8 cellular contexts compared by ENCODE assay signal in genomic region chr20:45470262-45470931, GRCh38. TPM values are rescaled to one million over a fixed set of nuclear protein-coding genes. Genes with fewer than 3 reads are reported as not detected.
A peak's percentile ranks its signal among the peaks of the same experiment; 100 is the strongest.
DNase-seq lines count a peak whose midpoint lies in the region; ATAC-seq and TF ChIP-seq lines count a peak whose summit lies in the region.

No MANE protein-coding gene starts in this region.

- H3K4me1 ChIP-seq in BE2C (no peaks in the 10 kb centered on the region), MM.1S (ENCODE audit: low read length) (no peaks in the 10 kb centered on the region), ascending aorta (peaks cover 7 to 12% of the 10 kb centered on the region in 2 donors)

- no peaks in the 10 kb centered on the region for H4K20me1 ChIP-seq in MM.1S (ENCODE audit: insufficient read depth, low read length)

- peak overlapping the region; percentile 51; the same call in 1 of the 2 replicates for H3K9ac ChIP-seq in MM.1S (ENCODE audit: low read length)

- H2AFZ ChIP-seq in MM.1S (ENCODE audit: low read length) = peak overlapping the region; percentile 98

- peak overlapping the region; percentile 99 for H3K4me2 ChIP-seq in MM.1S (ENCODE audit: low read depth, low read length)

- H3K9me2 ChIP-seq in MM.1S (replicated peaks; ENCODE audit: insufficient read depth, low read length) = no peaks in the 10 kb centered on the region

- no peaks in the 10 kb centered on the region for H3F3A ChIP-seq in MM.1S (ENCODE audit: insufficient read depth, low read length)

- H3K36me3 ChIP-seq in BE2C = no peaks in the 10 kb centered on the region
- H3K36me3 ChIP-seq in MM.1S (replicated peaks; ENCODE audit: insufficient read depth, low read length) = no peaks in the 10 kb centered on the region
- no peaks in the 10 kb centered on the region for H3K36me3 ChIP-seq in ascending aorta

- no peak for TF ChIP-seq CTCF in BE2C (IDR thresholded peaks at IDR 0.05; ENCODE audit: low read depth, low read length)
- no peak for TF ChIP-seq CTCF in MM.1S (IDR thresholded peaks at IDR 0.05; ENCODE audit: low read length)
- TF ChIP-seq CTCF in ascending aorta (IDR thresholded peaks at IDR 0.05) = no peak

- H3K9me3 ChIP-seq in BE2C = 0 out of 2 replicates have a peak, but pooled peaks cover 2% of the 10 kb centered on the region
- no peaks in the 10 kb centered on the region for H3K9me3 ChIP-seq in MM.1S (replicated peaks; ENCODE audit: insufficient read depth, low read length)
- no peaks in the 10 kb centered on the region for H3K9me3 ChIP-seq in ascending aorta

- H3K4me3 ChIP-seq in BE2C (ENCODE audit: low read depth, low read length) (peak overlapping the region; percentile 29), MM.1S (ENCODE audit: low read length) (peak overlapping the region; percentile 69), ascending aorta (peak overlapping the region; percentile 61 to 67), skeletal muscle cell (ENCODE audit: low read depth, low read length) (peak overlapping the region; percentile 46)

- H3K27me3 ChIP-seq in BE2C = peaks cover 72% of the 10 kb centered on the region
- no peaks in the 10 kb centered on the region for H3K27me3 ChIP-seq in MM.1S (replicated peaks; ENCODE audit: insufficient read depth, low read length)
- H3K27me3 ChIP-seq in ascending aorta = peaks cover 4% of the 10 kb centered on the region

- H3K27ac ChIP-seq in MM.1S (ENCODE audit: low read length) = no peak overlapping the region
- no peak overlapping the region for H3K27ac ChIP-seq in ascending aorta

- intact Hi-C loops in ascending aorta (cut with DNase I) = no loop called here

- DNase-seq in BE2C = peak; percentile 26
- peak; percentile 42 for DNase-seq in MM.1S
- no peak for DNase-seq in ascending aorta (ENCODE audit: low spot score in 2 of 2)
- peak; percentile 65 for DNase-seq in iPS-NIHi11 (ENCODE audit: low spot score)
- no peak for DNase-seq in skeletal muscle cell (ENCODE audit: low read depth)
- DNase-seq in cerebellum (ENCODE audit: low spot score) = no peak
- no peak for DNase-seq in NCI-H1694 treated with DMSO at 0.1 percent for 48 hours (lab: John Stamatoyannopoulos, UW)

- ATAC-seq in GM19043 (IDR thresholded peaks at IDR 0.05; ENCODE audit: low read depth, unreplicated experiment) = peak; percentile 59

- no peaks in the 10 kb centered on the region for H3K79me2 ChIP-seq in MM.1S (ENCODE audit: low read length)

RNA-seq across cellular contexts. Expression of gene WFDC2, which starts 0.8 kb away (rescaled TPM):
- polyA plus RNA-seq in BE2C (2012; ENCODE audit: insufficient read depth, insufficient read length, low read depth) = not detected
- total RNA-seq in ascending aorta (32.5 TPM), cerebellum (4.8 TPM)

RNA-seq across cellular contexts. Expression of gene SPINT3, which starts 45.0 kb away (rescaled TPM):
- polyA plus RNA-seq in BE2C (2012; ENCODE audit: insufficient read depth, insufficient read length, low read depth) = not detected
- total RNA-seq in ascending aorta (not detected), cerebellum (not detected)

RNA-seq across cellular contexts. Expression of gene PIGT, which starts 54.5 kb away (rescaled TPM):
- 192 TPM for polyA plus RNA-seq in BE2C (2012; ENCODE audit: insufficient read depth, insufficient read length, low read depth)
- total RNA-seq in ascending aorta (142 TPM), cerebellum (24.0 TPM)

Comparison
In these comparisons a context has a peak if more than half of its experiments do, and no peak if none do; other contexts are left out.
1. DNase-seq: peak in BE2C (single experiment), MM.1S (single experiment) and iPS-NIHi11 (single experiment); none in ascending aorta (0 of 2), skeletal muscle cell (single experiment), cerebellum (single experiment) and NCI-H1694 treated with DMSO at 0.1 percent for 48 hours (single experiment).
2. Peak in every context shown above with its lines, with median percentiles within 50 percentile points of each other: H3K4me3 ChIP-seq.